In genomic region chr2:111978452-111979170, GRCh38 we compare ENCODE assay signal across 13 cellular contexts.
DNase-seq lines count a peak whose midpoint lies in the region; ATAC-seq and TF ChIP-seq lines count a peak whose summit lies in the region.
"Had no signal": no experiment of that assay in that cellular context is flagged by ENCODE, and none has a peak within 500 bp of the region (broad histone marks: within the 10 kb centered on the region; RNA-seq: fewer than 3 reads in every experiment).

No MANE protein-coding gene starts in this region.

- H3K4me1 Mint-ChIP-seq in type B pancreatic cell (ENCODE audit: unreplicated experiment) = peaks cover 29% of the 10 kb centered on the region

- TF ChIP-seq CTCF in HEK293 (tag by site-specific recombination; IDR thresholded peaks at IDR 0.05) (no peak), Panc1 (IDR thresholded peaks at IDR 0.05) (no peak), type B pancreatic cell (conservative IDR thresholded peaks at IDR 0.05) (no peak)

- CTCF ChIA-PET in HEK293 (lab: Yijun Ruan, JAX) = interaction anchor here (0.6 kb wide), 2 partner anchors 56 to 267 kb away, joined by 3 read pairs; no protein-coding TSS in a partner anchor
- CTCF ChIA-PET in Panc1 (lab: Charles Lee) = no interaction called here

- no peaks in the 10 kb centered on the region for H3K27me3 Mint-ChIP-seq in type B pancreatic cell

- peak overlapping the region; percentile 41 for H3K27ac Mint-ChIP-seq in type B pancreatic cell
- H3K27ac Mint-ChIP-seq: CD4-positive, alpha-beta memory T cell had no signal

- no peaks in the 10 kb centered on the region; the same call in 1 of the 2 replicates for H3K4me1 ChIP-seq in HEK293 (ENCODE audit: control insufficient read depth, insufficient read depth, low read length)
- H3K4me1 ChIP-seq in Panc1 (ENCODE audit: control insufficient read depth, insufficient read depth, low read length) = peaks cover 23% of the 10 kb centered on the region
- H3K4me1 ChIP-seq in effector memory CD4-positive, alpha-beta T cell (ENCODE audit: control insufficient read depth, insufficient read depth, low read length, poor library complexity, severe bottlenecking) = no peaks in the 10 kb centered on the region

- H3K27ac ChIP-seq in HEK293 (ENCODE audit: extremely low read depth, low read depth, low read length) (no peak overlapping the region), Panc1 (ENCODE audit: low read length) (peak overlapping the region; percentile 1; the same call in 1 of the 2 replicates), caudate nucleus (ENCODE audit: low read depth, low read length) (peak overlapping the region; percentile 59)
- no peak overlapping the region for H3K27ac ChIP-seq in effector memory CD4-positive, alpha-beta T cell (ENCODE audit: insufficient read depth, low read length, poor library complexity, severe bottlenecking)

- DNase-seq in Panc1 (ENCODE audit: low read depth, low spot score) (no peak), caudate nucleus (lab: John Stamatoyannopoulos, UW) (no peak), type B pancreatic cell (ENCODE audit: extremely low spot score, unreplicated experiment) (no peak), DMS53 (lab: John Stamatoyannopoulos, UW) (no peak)
- DNase-seq in effector memory CD4-positive, alpha-beta T cell = no peak
- DNase-seq: C1 segment of cervical spinal cord; Calu3; CD4-positive, alpha-beta memory T cell; COR-L47; DND-41; GOT3 had no signal

- in situ Hi-C loops in Panc1 (cut with HindIII; ENCODE audit: low pct_unique_long_range_greater_than_20kb, low sequenced_read_pairs) = no loop called here

- intact Hi-C loops in Panc1 (cut with micrococcal nuclease; ENCODE audit: unreplicated experiment) = no loop called here

- no peaks in the 10 kb centered on the region for H3K27me3 ChIP-seq in Panc1 (ENCODE audit: control insufficient read depth, insufficient read depth, low read length)
- H3K27me3 ChIP-seq in effector memory CD4-positive, alpha-beta T cell (replicated peaks; ENCODE audit: control insufficient read depth, insufficient read depth, low read length, poor library complexity, severe bottlenecking) = no peaks in the 10 kb centered on the region

- no peak overlapping the region for H3K4me3 Mint-ChIP-seq in type B pancreatic cell
- H3K4me3 Mint-ChIP-seq: CD4-positive, alpha-beta memory T cell had no signal

- H3K9me3 ChIP-seq in HEK293 (ENCODE audit: control insufficient read depth, insufficient read depth, low read depth, low read length) = no peaks in the 10 kb centered on the region
- H3K9me3 ChIP-seq in Panc1 (ENCODE audit: control insufficient read depth, insufficient read depth, low read depth, low read length) = peaks cover 9% of the 10 kb centered on the region
- no peaks in the 10 kb centered on the region for H3K9me3 ChIP-seq in effector memory CD4-positive, alpha-beta T cell (ENCODE audit: control insufficient read depth, low read length)
- H3K9me3 ChIP-seq: HAP-1 had no signal

- no TSS peak for BruUV-seq in Panc1 (replicated peaks; lab: Mats Ljungman, UMichigan)

- H3K36me3 Mint-ChIP-seq in type B pancreatic cell = peaks cover 70% of the 10 kb centered on the region

- ATAC-seq in Panc1 = no peak

- peaks cover 5% of the 10 kb centered on the region for H3K9me3 Mint-ChIP-seq in type B pancreatic cell

- no peak overlapping the region for H3K4me3 ChIP-seq in HEK293 (ENCODE audit: low read depth, low read length)
- no peak overlapping the region for H3K4me3 ChIP-seq in Panc1 (ENCODE audit: low read depth in 2 of 2, low read length in 2 of 2)
- no peak overlapping the region for H3K4me3 ChIP-seq in effector memory CD4-positive, alpha-beta T cell (ENCODE audit: insufficient read depth, low read depth, low read length, poor library complexity, severe bottlenecking)
- H3K4me3 ChIP-seq: HAP-1 had no signal

- POLR2A ChIA-PET in HEK293 (lab: Yijun Ruan, JAX) = no interaction called here
- POLR2A ChIA-PET in Panc1 (lab: Charles Lee) = no interaction called here

- H3K36me3 ChIP-seq in HEK293 (ENCODE audit: control insufficient read depth in 2 of 2, insufficient read depth in 1 of 2, low read length in 2 of 2) = peaks cover 7 to 35% of the 10 kb centered on the region in 2 experiments
- peaks cover 3% of the 10 kb centered on the region; the same call in 1 of the 2 replicates for H3K36me3 ChIP-seq in Panc1 (ENCODE audit: control insufficient read depth, insufficient read depth, low read length)
- H3K36me3 ChIP-seq in effector memory CD4-positive, alpha-beta T cell (ENCODE audit: control insufficient read depth, insufficient read depth, low read length) = no peaks in the 10 kb centered on the region

TF ChIP-seq in HEK293, 187 proteins besides CTCF, POLR2A, EP300 and RAD21:
- TF ChIP-seq PRDM6 (tag by site-specific recombination; IDR thresholded peaks at IDR 0.05) (peak; percentile 77), ZXDB (tag by site-specific recombination; IDR thresholded peaks at IDR 0.05) (no peak), ZNF768 (tag by site-specific recombination; IDR thresholded peaks at IDR 0.05) (no peak), ZEB2 (tag by site-specific recombination; IDR thresholded peaks at IDR 0.05) (no peak), TCF7L2 (IDR thresholded peaks at IDR 0.05; ENCODE audit: borderline replicate concordance, low read depth, low read length) (peak; percentile 37; the same call in 1 of the 2 replicates), KLF1 (tag by site-specific recombination; IDR thresholded peaks at IDR 0.05) (no peak), PRDM4 (tag by site-specific recombination; IDR thresholded peaks at IDR 0.05) (peak; percentile 58; the same call in 1 of the 2 replicates), SP7 (tag by site-specific recombination; IDR thresholded peaks at IDR 0.05) (0 out of 2 replicates have a peak, but pooled peaks have one; percentile 13), ZNF513 (tag by site-specific recombination; IDR thresholded peaks at IDR 0.05) (no peak)

Comparison
In these comparisons a context has a peak if more than half of its experiments do, and no peak if none do; other contexts are left out.
1. H3K27ac ChIP-seq: peak in Panc1 (single experiment) and caudate nucleus (single experiment); none in HEK293 (single experiment) and effector memory CD4-positive, alpha-beta T cell (single experiment).